In the genomic region with DNA sequence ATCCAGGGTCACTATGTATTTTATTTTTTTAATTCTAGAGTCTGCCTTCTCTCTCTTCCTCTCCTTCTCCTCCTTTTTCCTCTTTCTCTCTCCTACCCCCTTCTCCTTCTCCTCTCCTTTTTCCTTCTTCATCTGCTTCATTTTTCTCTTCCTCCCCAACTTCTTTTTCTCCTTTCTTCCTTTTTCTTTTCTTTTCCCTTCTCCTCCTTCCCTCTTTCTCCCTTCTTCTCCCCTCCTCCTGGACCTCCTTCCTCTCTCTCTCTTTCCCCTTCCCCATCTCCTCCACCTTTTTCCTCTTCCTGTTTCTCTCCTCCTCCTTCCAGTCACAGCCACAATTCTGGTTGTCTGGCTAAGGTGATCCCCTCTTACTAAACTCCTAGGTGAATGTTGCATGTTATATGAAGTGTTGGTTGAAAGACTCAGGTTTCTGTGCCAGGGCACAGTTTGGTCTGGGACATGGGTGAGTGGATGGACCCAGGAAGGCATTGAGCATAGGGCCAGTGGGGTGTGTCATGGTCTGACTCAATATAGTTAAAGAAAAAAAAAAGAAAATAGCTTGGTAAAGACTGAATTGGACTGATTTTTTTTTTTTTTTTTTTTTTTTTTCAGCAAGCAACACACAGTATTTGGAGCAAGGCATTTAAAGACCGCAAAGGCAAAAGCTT, we compare ENCODE assay signal across 21 cellular contexts.
"Had no signal": no experiment of that assay in that cellular context is flagged by ENCODE, and none has a peak within 500 bp of the region (broad histone marks: within the 10 kb centered on the region; RNA-seq: fewer than 3 reads in every experiment).

No MANE protein-coding gene starts in this region.

- H3K27ac Mint-ChIP-seq: activated naive CD4-positive, alpha-beta T cell treated with anti-CD3 and anti-CD28 coated beads, Interleukin-2, amount 50 U/mL, for 72 hours; activated T-cell treated with anti-CD3 and anti-CD28 coated beads, Interleukin-2, amount 50 U/mL, for 24 hours; activated T-helper 17 cell treated with anti-CD3 and anti-CD28 coated beads, Interleukin-2, amount 50 U/mL, for 72 hours; brain; immature natural killer cell; nephron; stimulated activated naive CD8-positive, alpha-beta T cell treated with anti-CD3 and anti-CD28 coated beads, Interleukin-15, amount 100 ng/mL, for 72 hours had no signal

- H3K9ac ChIP-seq: parathyroid adenoma had no signal

- H3K79me2 ChIP-seq: hepatocyte, parathyroid adenoma had no signal

- H2AFZ ChIP-seq: hepatocyte, parathyroid adenoma had no signal

- H3K4me1 ChIP-seq: parathyroid adenoma, right lobe of liver, tibial artery had no signal

- H3K4me1 Mint-ChIP-seq: activated T-helper 17 cell treated with anti-CD3 and anti-CD28 coated beads, Interleukin-2, amount 50 U/mL, for 72 hours; brain; immature natural killer cell; nephron; stimulated activated naive CD8-positive, alpha-beta T cell treated with anti-CD3 and anti-CD28 coated beads, Interleukin-15, amount 100 ng/mL, for 72 hours had no signal

- H3K4me2 ChIP-seq: hepatocyte had no signal

- H3K27me3 ChIP-seq: hepatocyte, right lobe of liver, tibial artery had no signal

- H3K4me3 Mint-ChIP-seq: activated T-cell treated with anti-CD3 and anti-CD28 coated beads, Interleukin-2, amount 50 U/mL, for 24 hours; activated T-helper 17 cell treated with anti-CD3 and anti-CD28 coated beads, Interleukin-2, amount 50 U/mL, for 72 hours; brain; immature natural killer cell; nephron; stimulated activated naive CD8-positive, alpha-beta T cell treated with anti-CD3 and anti-CD28 coated beads, Interleukin-15, amount 100 ng/mL, for 72 hours had no signal

- H3K36me3 ChIP-seq: right lobe of liver, tibial artery, WERI-Rb-1 had no signal

- ATAC-seq: activated naive CD4-positive, alpha-beta T cell treated with anti-CD3 and anti-CD28 coated beads, Interleukin-2, amount 50 U/mL, for 72 hours; activated T-helper 17 cell treated with anti-CD3 and anti-CD28 coated beads, Interleukin-2, amount 50 U/mL, for 72 hours; right lobe of liver; stimulated activated naive CD8-positive, alpha-beta T cell treated with anti-CD3 and anti-CD28 coated beads, Interleukin-15, amount 100 ng/mL, for 72 hours had no signal

- DNase-seq: activated T-cell treated with anti-CD3 and anti-CD28 coated beads, Interleukin-2, amount 50 U/mL, for 24 hours; aorta; central memory CD4-positive, alpha-beta T cell; dermis blood vessel endothelial cell; effector CD8-positive, alpha-beta T cell; foreskin melanocyte; glutamatergic neuron; immature natural killer cell; mesenchymal stem cell; right lobe of liver; stimulated activated CD4-positive, alpha-beta T cell treated with anti-CD3 and anti-CD28 coated beads, Interleukin-1b, Interleukin-23, amount 100 ng/mL, for 48 hours; stimulated activated naive CD8-positive, alpha-beta T cell treated with anti-CD3 and anti-CD28 coated beads, Interleukin-15, amount 100 ng/mL, for 72 hours; tibial artery; WERI-Rb-1 had no signal

- H3K27me3 Mint-ChIP-seq: activated T-cell treated with anti-CD3 and anti-CD28 coated beads, Interleukin-2, amount 50 U/mL, for 24 hours; activated T-helper 17 cell treated with anti-CD3 and anti-CD28 coated beads, Interleukin-2, amount 50 U/mL, for 72 hours; stimulated activated naive CD8-positive, alpha-beta T cell treated with anti-CD3 and anti-CD28 coated beads, Interleukin-15, amount 100 ng/mL, for 72 hours had no signal

- H3K27ac ChIP-seq: hepatocyte, parathyroid adenoma, right lobe of liver, skin epidermis, tibial artery, WERI-Rb-1 had no signal

- H3K4me3 ChIP-seq: hepatocyte, right lobe of liver, skin epidermis, tibial artery had no signal

- H3K36me3 Mint-ChIP-seq: activated naive CD4-positive, alpha-beta T cell treated with anti-CD3 and anti-CD28 coated beads, Interleukin-2, amount 50 U/mL, for 72 hours; brain; immature natural killer cell had no signal
